ENCODE assay signal across 8 cellular contexts in the genomic region with DNA sequence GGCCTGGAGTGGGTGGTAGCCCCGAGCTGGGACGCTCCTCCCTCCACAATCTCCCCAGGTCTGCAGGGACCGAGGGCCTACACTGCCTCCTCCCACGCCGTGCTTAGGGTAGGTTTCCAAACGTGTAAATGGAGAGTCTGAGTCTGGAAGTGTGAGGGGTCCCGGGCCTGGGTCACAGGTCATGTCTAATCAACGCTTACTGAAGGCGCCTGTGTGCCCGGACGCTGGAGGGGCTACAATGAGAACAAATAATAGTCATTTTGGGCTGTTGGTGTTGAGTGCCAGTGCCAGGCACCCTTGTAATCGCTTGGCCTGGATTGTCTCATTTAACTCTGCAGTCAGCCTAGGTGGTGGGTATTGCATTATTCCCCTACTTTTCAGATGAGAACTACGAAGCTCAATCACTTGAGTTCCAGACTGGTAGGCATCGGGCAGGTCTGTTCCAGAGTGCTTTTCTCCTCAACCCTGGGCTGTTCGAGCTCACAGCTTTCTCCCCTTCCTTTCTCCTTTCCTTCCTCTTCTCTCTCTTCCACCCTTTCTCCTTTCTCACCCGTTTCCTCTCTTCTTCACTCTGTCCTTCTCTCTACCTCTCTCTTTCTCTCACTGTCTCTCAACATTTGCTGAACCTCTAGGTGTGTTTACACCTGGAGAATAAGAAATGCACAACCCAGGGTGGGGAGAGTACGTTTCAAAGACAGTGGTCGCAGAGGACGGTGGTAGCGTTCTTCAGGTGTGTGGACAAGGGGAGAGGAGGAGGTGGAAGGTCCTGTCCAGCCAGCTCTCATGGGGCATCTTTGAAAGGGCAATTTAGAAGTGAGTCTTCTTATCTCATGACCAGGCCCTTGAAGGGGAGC. TPM values are rescaled to one million over a fixed set of nuclear protein-coding genes. Genes with fewer than 3 reads are reported as not detected.
DNase-seq lines count a peak whose midpoint lies in the region; ATAC-seq and TF ChIP-seq lines count a peak whose summit lies in the region.

No MANE protein-coding gene starts in this region.

- peaks cover 3% of the 10 kb centered on the region for H3K36me3 Mint-ChIP-seq in T-helper 17 cell (ENCODE audit: low read depth)

- in situ Hi-C loops in HAP-1 (cut with MboI; ENCODE audit: low sequenced_read_pairs) = no loop called here

- H3K4me3 ChIP-seq in HAP-1 = peak overlapping the region; percentile 84
- H3K4me3 ChIP-seq in fibroblast of the aortic adventitia (ENCODE audit: low read depth, low read length) = peak overlapping the region; percentile 83
- peak overlapping the region; percentile 67 for H3K4me3 ChIP-seq in retinal pigment epithelial cell (ENCODE audit: low read length)

- H3K27me3 ChIP-seq in HAP-1 (ENCODE audit: low read depth) = no peaks in the 10 kb centered on the region

- H3K4me3 Mint-ChIP-seq in T-helper 17 cell = peak overlapping the region; percentile 99

- CTCF ChIA-PET in GM10248 (lab: Yijun Ruan, JAX) = interaction anchor here (2.9 kb wide), 1 partner anchor 29 kb away, joined by 11 read pairs; no protein-coding TSS in a partner anchor

- peak; percentile 55 for DNase-seq in GM10248 (ENCODE audit: extremely low spot score)
- DNase-seq in HAP-1 (ENCODE audit: low spot score in 2 of 2) = peak in 1 of 2 experiments; percentile 12
- no peak for DNase-seq in T-helper 17 cell
- no peak for DNase-seq in fibroblast of the aortic adventitia (ENCODE audit: low read depth)
- no peak for DNase-seq in retinal pigment epithelial cell (ENCODE audit: low read depth)
- DNase-seq in GOT3 (lab: John Stamatoyannopoulos, UW) = no peak
- DNase-seq in kidney glomerular epithelial cell (lab: John Stamatoyannopoulos, UW) = no peak

- peaks cover 14% of the 10 kb centered on the region for H3K36me3 ChIP-seq in HAP-1 (replicated peaks)

- peaks cover 39% of the 10 kb centered on the region for H3K4me1 Mint-ChIP-seq in T-helper 17 cell

- POLR2A ChIA-PET in GM10248 (lab: Yijun Ruan, JAX) = interaction anchor here (0.6 to 1.0 kb wide), 2 partner anchors 17 to 1979 kb away, joined by 3 to 5 read pairs; no protein-coding TSS in a partner anchor

- no peaks in the 10 kb centered on the region for H3K27me3 Mint-ChIP-seq in T-helper 17 cell

- peaks cover 5% of the 10 kb centered on the region for H3K4me1 ChIP-seq in HAP-1

- H3K27ac Mint-ChIP-seq in T-helper 17 cell = peak overlapping the region; percentile 73

- TF ChIP-seq CTCF in GM10248 (IDR thresholded peaks at IDR 0.05; ENCODE audit: control extremely low read depth, extremely low read depth, low read depth, missing control alignments) (no peak), fibroblast of the aortic adventitia (IDR thresholded peaks at IDR 0.05; ENCODE audit: insufficient read depth, low read length) (no peak), retinal pigment epithelial cell (conservative IDR thresholded peaks at IDR 0.05; ENCODE audit: low read depth, low read length) (no peak)

- H3K9me3 ChIP-seq in HAP-1 = no peaks in the 10 kb centered on the region
- H3K9me3 ChIP-seq in T-helper 17 cell (ENCODE audit: control insufficient read depth, low read length, poor library complexity, severe bottlenecking) = no peaks in the 10 kb centered on the region

- no peak for ATAC-seq in T-helper 17 cell
- no peak for ATAC-seq in GM18868 (IDR thresholded peaks at IDR 0.05; ENCODE audit: unreplicated experiment)

RNA-seq across cellular contexts. Expression of a gene that starts 0.9 kb away (rescaled TPM):
- total RNA-seq in T-helper 17 cell = 1 to 10 TPM; 3.3 to 3.9 TPM
- 14.8 and 16.9 TPM in 2 replicates for total RNA-seq in fibroblast of the aortic adventitia (ENCODE audit: low replicate concordance)

RNA-seq across cellular contexts. Expression of a gene that starts 1.1 kb away (rescaled TPM):
- total RNA-seq in T-helper 17 cell = 10 to 100 TPM; 17.3 to 21.9 TPM
- total RNA-seq in fibroblast of the aortic adventitia (ENCODE audit: low replicate concordance) = 38.1 and 68.4 TPM in 2 replicates

RNA-seq across cellular contexts. Expression of a gene that starts 24.4 kb away (rescaled TPM):
- total RNA-seq in T-helper 17 cell = 1 to 10 TPM; 1.1 to 1.4 TPM
- 0.36 TPM in 1 of 2 replicates, not detected in the other for total RNA-seq in fibroblast of the aortic adventitia (ENCODE audit: low replicate concordance)
